ENCODE assay signal across 1 cellular context in genomic region chr5:139872052-139872766, GRCh38.
TF ChIP-seq lines count a peak whose summit lies in the region.

No MANE protein-coding gene starts in this region.

TF ChIP-seq in SK-N-SH, 30 proteins besides CTCF, POLR2A, EP300 and RAD21 (continued from another document):
- TF ChIP-seq SIN3A (IDR thresholded peaks at IDR 0.05; ENCODE audit: borderline replicate concordance, low read depth, low read length): no peak
- TF ChIP-seq USF2 (IDR thresholded peaks at IDR 0.05; ENCODE audit: borderline replicate concordance, low read depth, low read length): no peak
- TF ChIP-seq TEAD4 (IDR thresholded peaks at IDR 0.05; ENCODE audit: borderline replicate concordance, insufficient read depth): no peak
- no peak for TF ChIP-seq FOXJ3 (CRISPR knock-in tag; IDR thresholded peaks at IDR 0.05)
- no peak for TF ChIP-seq MEF2A (IDR thresholded peaks at IDR 0.05; ENCODE audit: borderline replicate concordance, low read depth)
- no peak for TF ChIP-seq MAX (IDR thresholded peaks at IDR 0.05; ENCODE audit: low read depth)
- no peak for TF ChIP-seq NRF1 (IDR thresholded peaks at IDR 0.05; ENCODE audit: low read depth, low read length)
- no peak for TF ChIP-seq CHD2 (IDR thresholded peaks at IDR 0.05; ENCODE audit: low read length, partially characterized antibody)
- TF ChIP-seq NFIC (IDR thresholded peaks at IDR 0.05; ENCODE audit: borderline replicate concordance): no peak
- TF ChIP-seq ELF1 (IDR thresholded peaks at IDR 0.05): no peak
TF ChIP-seq in SK-N-SH: peak in this region for 0.
